In the genomic region with DNA sequence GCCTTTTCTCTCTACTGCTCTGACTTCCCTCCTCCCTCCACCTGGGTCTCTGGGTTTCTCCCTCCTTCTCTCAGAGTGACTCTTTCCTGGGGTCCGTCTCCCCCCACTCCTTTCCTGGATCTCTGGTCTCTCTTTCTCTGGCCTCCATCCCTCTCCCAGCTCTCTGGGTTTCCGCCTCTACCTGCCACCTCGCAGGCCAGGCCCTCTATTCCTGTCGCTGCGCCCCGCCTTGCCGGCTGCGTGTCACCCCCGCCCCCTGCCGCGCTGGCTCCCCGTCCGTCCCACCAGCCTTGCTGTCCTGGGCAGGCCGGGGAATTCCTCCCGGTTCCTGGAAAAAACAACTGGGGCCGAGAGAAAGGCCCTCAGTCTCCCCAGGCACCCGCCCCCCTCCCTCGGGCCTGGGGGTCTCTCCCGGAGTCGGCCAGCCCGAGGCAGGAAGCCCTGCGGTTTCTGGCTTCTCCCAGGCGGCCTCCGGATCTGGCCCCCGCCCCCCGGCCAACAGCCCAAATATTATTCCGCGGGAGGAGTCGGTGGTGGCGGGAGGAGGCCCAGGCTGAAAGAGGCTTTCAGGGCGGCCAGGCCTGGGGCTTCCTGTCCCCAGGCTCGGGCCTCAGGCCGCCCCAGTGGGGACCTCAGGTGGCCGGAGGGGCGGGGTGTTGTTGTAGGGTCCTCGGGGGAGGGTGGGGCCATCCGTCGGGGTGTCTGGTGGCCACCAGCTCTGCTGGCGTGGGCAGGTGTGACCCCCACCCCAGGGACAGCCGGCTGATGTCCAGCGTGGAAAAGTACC, we compare ENCODE assay signal across 8 cellular contexts. TPM values are rescaled to one million over a fixed set of nuclear protein-coding genes. Genes with fewer than 3 reads are reported as not detected.
A peak's percentile ranks its signal among the peaks of the same experiment; 100 is the strongest.
DNase-seq lines count a peak whose midpoint lies in the region; ATAC-seq and TF ChIP-seq lines count a peak whose summit lies in the region.

No MANE protein-coding gene starts in this region.

- no peaks in the 10 kb centered on the region for H3K27me3 ChIP-seq in Caco-2 (replicated peaks; ENCODE audit: control insufficient read depth, insufficient read depth, low read length)

- H3K4me3 ChIP-seq in HEK293 (ENCODE audit: low read depth, low read length) (no peak overlapping the region), Caco-2 (ENCODE audit: low read depth, low read length) (no peak overlapping the region)

- no peak for DNase-seq in activated naive CD8-positive, alpha-beta T cell treated with anti-CD3 and anti-CD28 coated beads, Interleukin-2, amount 10 ng/mL, durations not matched to agents 7 days and 5 days
- DNase-seq in kidney glomerular epithelial cell (lab: John Stamatoyannopoulos, UW) (peak; percentile 8), inferior parietal cortex (ENCODE audit: extremely low spot score) (no peak), Caco-2 (no peak)
- DNase-seq in stimulated activated effector memory CD8-positive, alpha-beta T cell treated with anti-CD3 and anti-CD28 coated beads, Interleukin-12 subunit alpha, Interleukin-12 subunit beta, amount 100 ng/mL, for 72 hours (ENCODE audit: low spot score in 2 of 2): peak in 1 of 2 donors; percentile 63
- no peak for DNase-seq in activated CD4-positive, CD25-positive, alpha-beta regulatory T cell (lab: John Stamatoyannopoulos, UW)

- CTCF ChIA-PET in HEK293 (lab: Yijun Ruan, JAX): interaction anchor here (0.6 kb wide), 1 partner anchor 13 kb away, joined by 4 read pairs; the partner anchor contains the start of gene FOXA3
- CTCF ChIA-PET in Caco-2 (lab: Charles Lee): no interaction called here

- intact Hi-C loops in Caco-2 (cut with micrococcal nuclease; ENCODE audit: unreplicated experiment): no loop called here

- no TSS peak for BruUV-seq in Caco-2 (replicated peaks; lab: Mats Ljungman, UMichigan)

- POLR2A ChIA-PET in HEK293 (lab: Yijun Ruan, JAX) (no interaction called here), Caco-2 (lab: Charles Lee) (no interaction called here)
- POLR2A ChIA-PET in activated naive CD8-positive, alpha-beta T cell treated with anti-CD3 and anti-CD28 coated beads, Interleukin-2, amount 10 ng/mL, durations not matched to agents 7 days and 5 days (lab: Charles Lee): no interaction called here

- no peaks in the 10 kb centered on the region for H3K9me3 Mint-ChIP-seq in activated naive CD8-positive, alpha-beta T cell treated with anti-CD3 and anti-CD28 coated beads, Interleukin-2, amount 10 ng/mL, durations not matched to agents 7 days and 5 days
- no peaks in the 10 kb centered on the region for H3K9me3 Mint-ChIP-seq in stimulated activated effector memory CD8-positive, alpha-beta T cell treated with anti-CD3 and anti-CD28 coated beads, Interleukin-12 subunit alpha, Interleukin-12 subunit beta, amount 100 ng/mL, for 72 hours
- H3K9me3 Mint-ChIP-seq in Caco-2 (ENCODE audit: unreplicated experiment): no peaks in the 10 kb centered on the region

- H3K9me3 ChIP-seq in HEK293 (ENCODE audit: control insufficient read depth, insufficient read depth, low read depth, low read length) (no peaks in the 10 kb centered on the region), Caco-2 (no peaks in the 10 kb centered on the region)

- TF ChIP-seq CTCF in HEK293 (tag by site-specific recombination; IDR thresholded peaks at IDR 0.05) (no peak), Caco-2 (IDR thresholded peaks at IDR 0.05; ENCODE audit: insufficient read depth in 1 of 2, low read depth in 1 of 2, low read length in 1 of 2, severe bottlenecking in 1 of 2, unreplicated experiment in 1 of 2) (no peak)

- H3K27ac Mint-ChIP-seq in activated naive CD8-positive, alpha-beta T cell treated with anti-CD3 and anti-CD28 coated beads, Interleukin-2, amount 10 ng/mL, durations not matched to agents 7 days and 5 days: no peak overlapping the region
- peak overlapping the region; percentile 86 for H3K27ac Mint-ChIP-seq in stimulated activated effector memory CD8-positive, alpha-beta T cell treated with anti-CD3 and anti-CD28 coated beads, Interleukin-12 subunit alpha, Interleukin-12 subunit beta, amount 100 ng/mL, for 72 hours
- no peak overlapping the region for H3K27ac Mint-ChIP-seq in Caco-2 (ENCODE audit: unreplicated experiment)

- peak; percentile 35 for ATAC-seq in activated naive CD8-positive, alpha-beta T cell treated with anti-CD3 and anti-CD28 coated beads, Interleukin-2, amount 10 ng/mL, durations not matched to agents 7 days and 5 days (ENCODE audit: low read depth)
- peak; percentile 35 for ATAC-seq in stimulated activated effector memory CD8-positive, alpha-beta T cell treated with anti-CD3 and anti-CD28 coated beads, Interleukin-12 subunit alpha, Interleukin-12 subunit beta, amount 100 ng/mL, for 72 hours
- ATAC-seq in HG02678 (IDR thresholded peaks at IDR 0.05; ENCODE audit: unreplicated experiment): no peak

- H3K36me3 ChIP-seq in HEK293 (ENCODE audit: control insufficient read depth in 2 of 2, insufficient read depth in 1 of 2, low read length in 2 of 2) (no peaks in the 10 kb centered on the region), Caco-2 (ENCODE audit: control insufficient read depth, insufficient read depth, low read length) (no peaks in the 10 kb centered on the region)

- peaks cover 12% of the 10 kb centered on the region for H3K4me1 Mint-ChIP-seq in activated naive CD8-positive, alpha-beta T cell treated with anti-CD3 and anti-CD28 coated beads, Interleukin-2, amount 10 ng/mL, durations not matched to agents 7 days and 5 days
- H3K4me1 Mint-ChIP-seq in stimulated activated effector memory CD8-positive, alpha-beta T cell treated with anti-CD3 and anti-CD28 coated beads, Interleukin-12 subunit alpha, Interleukin-12 subunit beta, amount 100 ng/mL, for 72 hours: peaks cover 32% of the 10 kb centered on the region
- H3K4me1 Mint-ChIP-seq in Caco-2 (ENCODE audit: low read depth, unreplicated experiment): peaks cover 41% of the 10 kb centered on the region

- no peaks in the 10 kb centered on the region for H3K4me1 ChIP-seq in HEK293 (ENCODE audit: control insufficient read depth, insufficient read depth, low read length)
- peaks cover 55% of the 10 kb centered on the region for H3K4me1 ChIP-seq in Caco-2

- H3K36me3 Mint-ChIP-seq in activated naive CD8-positive, alpha-beta T cell treated with anti-CD3 and anti-CD28 coated beads, Interleukin-2, amount 10 ng/mL, durations not matched to agents 7 days and 5 days: no peaks in the 10 kb centered on the region
- no peaks in the 10 kb centered on the region for H3K36me3 Mint-ChIP-seq in stimulated activated effector memory CD8-positive, alpha-beta T cell treated with anti-CD3 and anti-CD28 coated beads, Interleukin-12 subunit alpha, Interleukin-12 subunit beta, amount 100 ng/mL, for 72 hours
- peaks cover 7% of the 10 kb centered on the region for H3K36me3 Mint-ChIP-seq in Caco-2 (ENCODE audit: insufficient read depth, unreplicated experiment)

- peaks cover 25% of the 10 kb centered on the region for H3K27me3 Mint-ChIP-seq in activated naive CD8-positive, alpha-beta T cell treated with anti-CD3 and anti-CD28 coated beads, Interleukin-2, amount 10 ng/mL, durations not matched to agents 7 days and 5 days
- H3K27me3 Mint-ChIP-seq in Caco-2 (ENCODE audit: insufficient read depth, unreplicated experiment): no peaks in the 10 kb centered on the region

- no peak overlapping the region for H3K4me3 Mint-ChIP-seq in activated naive CD8-positive, alpha-beta T cell treated with anti-CD3 and anti-CD28 coated beads, Interleukin-2, amount 10 ng/mL, durations not matched to agents 7 days and 5 days
- H3K4me3 Mint-ChIP-seq in stimulated activated effector memory CD8-positive, alpha-beta T cell treated with anti-CD3 and anti-CD28 coated beads, Interleukin-12 subunit alpha, Interleukin-12 subunit beta, amount 100 ng/mL, for 72 hours: peak overlapping the region; percentile 39
- H3K4me3 Mint-ChIP-seq in Caco-2 (ENCODE audit: unreplicated experiment): no peak overlapping the region

- no peak overlapping the region for H3K27ac ChIP-seq in HEK293 (ENCODE audit: extremely low read depth, low read depth, low read length)

TF ChIP-seq in HEK293, 187 proteins besides CTCF, POLR2A, EP300 and RAD21 (continues in another document):
- TF ChIP-seq PATZ1 (tag by site-specific recombination; IDR thresholded peaks at IDR 0.05) (peak; percentile 33; the same call in 1 of the 2 replicates), ZFP37 (tag by site-specific recombination; IDR thresholded peaks at IDR 0.05) (no peak)

RNA-seq across cellular contexts. Expression of gene IRF2BP1, which starts 9.3 kb away (rescaled TPM):
- total RNA-seq in activated naive CD8-positive, alpha-beta T cell treated with anti-CD3 and anti-CD28 coated beads, Interleukin-2, amount 10 ng/mL, durations not matched to agents 7 days and 5 days: 10 to 100 TPM; 20.9 to 23.9 TPM
- total RNA-seq in Caco-2 (2022): 27.6 and 29.2 TPM in 2 replicates

RNA-seq across cellular contexts. Expression of gene FOXA3, which starts 12.5 kb away (rescaled TPM):
- not detected for total RNA-seq in activated naive CD8-positive, alpha-beta T cell treated with anti-CD3 and anti-CD28 coated beads, Interleukin-2, amount 10 ng/mL, durations not matched to agents 7 days and 5 days
- 15.3 and 19.0 TPM in 2 replicates for total RNA-seq in Caco-2 (2022)

RNA-seq across cellular contexts. Expression of gene SYMPK, which starts 13.7 kb away (rescaled TPM):
- total RNA-seq in activated naive CD8-positive, alpha-beta T cell treated with anti-CD3 and anti-CD28 coated beads, Interleukin-2, amount 10 ng/mL, durations not matched to agents 7 days and 5 days: 100 to 1,000 TPM; 100 to 113 TPM
- total RNA-seq in Caco-2 (2022): 81.8 and 85.0 TPM in 2 replicates

RNA-seq across cellular contexts. Expression of gene MYPOP, which starts 25.8 kb away (rescaled TPM):
- total RNA-seq in activated naive CD8-positive, alpha-beta T cell treated with anti-CD3 and anti-CD28 coated beads, Interleukin-2, amount 10 ng/mL, durations not matched to agents 7 days and 5 days: 10 to 100 TPM; 12.0 to 12.5 TPM
- 15.8 and 18.1 TPM in 2 replicates for total RNA-seq in Caco-2 (2022)

RNA-seq across cellular contexts. Expression of gene NANOS2, which starts 38.0 kb away (rescaled TPM):
- total RNA-seq in activated naive CD8-positive, alpha-beta T cell treated with anti-CD3 and anti-CD28 coated beads, Interleukin-2, amount 10 ng/mL, durations not matched to agents 7 days and 5 days: not detected
- not detected in 2 replicates for total RNA-seq in Caco-2 (2022)

Comparison
In these comparisons a context has a peak if more than half of its experiments do, and no peak if none do; other contexts are left out.
1. RNA of gene FOXA3, which starts 12.5 kb away (total RNA-seq): 15.3 to 19.0 TPM in Caco-2; not detected in activated naive CD8-positive, alpha-beta T cell treated with anti-CD3 and anti-CD28 coated beads, Interleukin-2, amount 10 ng/mL, durations not matched to agents 7 days and 5 days; every median in the first group is over 10 times any median in the second.